33 cellular contexts compared by ENCODE assay signal in the genomic region with DNA sequence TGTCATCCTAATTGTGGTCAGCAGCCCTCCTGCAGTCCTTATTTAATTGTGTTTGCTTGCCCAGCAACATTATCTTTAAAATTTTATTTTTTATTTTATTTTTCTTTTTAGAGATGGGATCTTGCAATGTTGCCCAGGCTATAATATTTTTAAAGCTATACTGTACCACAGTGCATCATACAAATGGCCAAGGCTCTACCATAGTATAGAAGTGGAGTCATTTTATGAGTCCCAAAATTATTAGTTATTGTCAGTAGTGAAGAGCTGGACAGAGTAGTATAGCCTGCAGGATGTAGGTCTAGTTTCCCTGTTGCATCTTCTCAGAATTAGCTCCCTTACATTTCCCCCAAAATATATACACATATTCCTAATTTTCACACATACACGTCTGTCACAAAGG. TPM values are rescaled to one million over a fixed set of nuclear protein-coding genes. Genes with fewer than 3 reads are reported as not detected.
A peak's percentile ranks its signal among the peaks of the same experiment; 100 is the strongest.
DNase-seq lines count a peak whose midpoint lies in the region; ATAC-seq, FAIRE-seq and TF ChIP-seq lines count a peak whose summit lies in the region.
"Had no signal": no experiment of that assay in that cellular context is flagged by ENCODE, and none has a peak within 500 bp of the region (broad histone marks: within the 10 kb centered on the region; RNA-seq: fewer than 3 reads in every experiment).

No MANE protein-coding gene starts in this region.

- no peak for ATAC-seq in K562
- ATAC-seq: A549; CD8-positive, alpha-beta T cell had no signal

- H3K9me1 ChIP-seq in K562 (ENCODE audit: control insufficient read depth, insufficient read depth, low read length) = no peaks in the 10 kb centered on the region

- no peak overlapping the region for H3K27ac ChIP-seq in HEK293 (ENCODE audit: extremely low read depth, low read depth, low read length)
- H3K27ac ChIP-seq in K562 (ENCODE audit: extremely low read depth, low read depth, low read length) = no peak overlapping the region
- peak overlapping the region; percentile 31 for H3K27ac ChIP-seq in mesenchymal stem cell (ENCODE audit: low read length, poor library complexity, severe bottlenecking)
- no peak overlapping the region for H3K27ac ChIP-seq in WERI-Rb-1
- H3K27ac ChIP-seq: 22Rv1; A549; BLaER1; BLaER1 treated with 17β-estradiol and CSF1 and Interleukin-3, amounts not matched to agents 10 nM and 100 nM; C4-2B had no signal

- H2AK5ac ChIP-seq in mesenchymal stem cell (ENCODE audit: low read length, severe bottlenecking) = no peak overlapping the region

- H3K23ac ChIP-seq in mesenchymal stem cell (ENCODE audit: low read length in 2 of 2) = no peak overlapping the region

- no peak overlapping the region for H2BK120ac ChIP-seq in mesenchymal stem cell (ENCODE audit: low read depth, low read length)

- TF ChIP-seq RAD21 in K562 (CRISPR knock-in tag; conservative IDR thresholded peaks at IDR 0.05 in 1 of 2, IDR thresholded peaks at IDR 0.05 in 1 of 2) = no peak

- H3K79me1 ChIP-seq in mesenchymal stem cell (replicated peaks; ENCODE audit: low read length, poor library complexity, severe bottlenecking) = peaks cover 12% of the 10 kb centered on the region

- H3K18ac ChIP-seq in mesenchymal stem cell (ENCODE audit: low read depth in 1 of 2, low read length in 2 of 2) = no peak overlapping the region

- H3K9ac ChIP-seq in K562 (ENCODE audit: insufficient read depth in 1 of 2, low read depth in 2 of 2, low read length in 2 of 2) (no peak overlapping the region), mesenchymal stem cell (ENCODE audit: low read length) (no peak overlapping the region)
- H3K9ac ChIP-seq: BLaER1; BLaER1 treated with 17β-estradiol and CSF1 and Interleukin-3, amounts not matched to agents 10 nM and 100 nM had no signal

- TF ChIP-seq EP300 in K562 (IDR thresholded peaks at IDR 0.05; ENCODE audit: low read length) = no peak

- no peak overlapping the region for H4K8ac ChIP-seq in mesenchymal stem cell (ENCODE audit: low read length)

- no TSS peak for BruUV-seq in K562 (replicated peaks; lab: Mats Ljungman, UMichigan)

- DNase-seq in K562 (ENCODE audit: extremely low read depth in 1 of 4, low spot score in 3 of 4) (no peak), mesenchymal stem cell (no peak), WERI-Rb-1 (no peak), posterior cingulate gyrus (no peak), NCI-H446 treated with DMSO at 0.1 percent for 48 hours (lab: John Stamatoyannopoulos, UW) (no peak)
- DNase-seq: 8988T; ACHN; AML-193; BE2C; C1 segment of cervical spinal cord; Caco-2; Calu3; CD4-positive, alpha-beta memory T cell; CD4-positive, alpha-beta T cell; CD4-positive, CD25-positive, alpha-beta regulatory T cell; CD8-positive, alpha-beta memory T cell; CD8-positive, alpha-beta T cell; COR-L47; DMS 273 treated with DMSO at 0.1 percent for 48 hours; DMS153; DMS53; DMS79; DMS79 treated with DMSO at 0.1 percent for 48 hours; DND-41; EL had no signal

- no peak for FAIRE-seq in K562 (lab: Jason Lieb, UNC)
- FAIRE-seq: A204.1, A549, D721Med had no signal

- 42% methylated on average over 1 of the region's 1 CpG for WGBS in K562 (ENCODE audit: insufficient coverage, low coverage, missing lambda C conversion rate)
- 90% methylated on average over 1 of the region's 1 CpG for WGBS in mesenchymal stem cell

- H3K4ac ChIP-seq in mesenchymal stem cell (ENCODE audit: low read depth in 1 of 2, low read length in 2 of 2) = no peak overlapping the region

- in situ Hi-C loops in K562 (cut with MboI) = no loop called here

- no peak overlapping the region for H4K91ac ChIP-seq in mesenchymal stem cell (ENCODE audit: low read length)

- CTCF ChIA-PET in HEK293 (lab: Yijun Ruan, JAX) = interaction anchor here (0.6 to 1.0 kb wide), 3 partner anchors 9 to 432 kb away, joined by 3 to 5 read pairs (median 3); no protein-coding TSS in a partner anchor
- CTCF ChIA-PET in K562 (lab: Yijun Ruan, JAX; ENCODE audit: low intra/inter-chr PET ratio) = no interaction called here

- peaks cover 10 to 51% of the 10 kb centered on the region in 2 experiments for H3K36me3 ChIP-seq in HEK293 (ENCODE audit: control insufficient read depth in 2 of 2, insufficient read depth in 1 of 2, low read length in 2 of 2)
- peaks cover 48% of the 10 kb centered on the region for H3K36me3 ChIP-seq in K562 (ENCODE audit: control insufficient read depth, insufficient read depth, low read length)
- peaks cover 7 to 48% of the 10 kb centered on the region in 2 experiments for H3K36me3 ChIP-seq in mesenchymal stem cell (ENCODE audit: control insufficient read depth in 1 of 2, insufficient read depth in 2 of 2, low read depth in 1 of 2, low read length in 2 of 2)
- H3K36me3 ChIP-seq in WERI-Rb-1 = no peaks in the 10 kb centered on the region

- no peak for TF ChIP-seq POLR2A in K562 (conservative IDR thresholded peaks at IDR 0.05)

- no peak overlapping the region for H2BK12ac ChIP-seq in mesenchymal stem cell (ENCODE audit: low read length in 2 of 2)

- H3K4me3 ChIP-seq in HEK293 (ENCODE audit: low read depth, low read length) (no peak overlapping the region), K562 (no peak overlapping the region), mesenchymal stem cell (ENCODE audit: insufficient read depth in 1 of 2, low read depth in 1 of 2, low read length in 2 of 2) (no peak overlapping the region), WERI-Rb-1 (ENCODE audit: low read depth, low read length) (no peak overlapping the region)
- H3K4me3 ChIP-seq: A549; BLaER1; BLaER1 treated with 17β-estradiol and CSF1 and Interleukin-3, amounts not matched to agents 10 nM and 100 nM had no signal

- H3K4me1 ChIP-seq in HEK293 (ENCODE audit: control insufficient read depth, insufficient read depth, low read length) (no peaks in the 10 kb centered on the region), K562 (replicated peaks in 1 of 2; ENCODE audit: control insufficient read depth in 2 of 2, insufficient read depth in 2 of 2, low read length in 2 of 2) (no peaks in the 10 kb centered on the region), mesenchymal stem cell (ENCODE audit: control insufficient read depth, insufficient read depth, low read depth, low read length) (peaks cover 1% of the 10 kb centered on the region)
- H3K4me1 ChIP-seq: A549; BE2C; BLaER1 treated with 17β-estradiol and CSF1 and Interleukin-3, amounts not matched to agents 10 nM and 100 nM; Caco-2 had no signal

- H2AFZ ChIP-seq in K562 (ENCODE audit: low read depth, low read length) = no peak overlapping the region
- H2AFZ ChIP-seq in mesenchymal stem cell (ENCODE audit: low read depth, low read length) = no peak overlapping the region

- no peak overlapping the region for H2BK5ac ChIP-seq in mesenchymal stem cell (ENCODE audit: low read depth, low read length, poor library complexity, severe bottlenecking)

- H4K20me1 ChIP-seq in K562 (replicated peaks; ENCODE audit: control insufficient read depth, insufficient read depth, low read length) = no peaks in the 10 kb centered on the region
- H4K20me1 ChIP-seq: BLaER1 had no signal

- H3K27me3 ChIP-seq in K562 (ENCODE audit: control insufficient read depth in 2 of 2, insufficient read depth in 2 of 2, low read length in 2 of 2) (no peaks in the 10 kb centered on the region; a peak in 1 of 5 replicates), mesenchymal stem cell (ENCODE audit: control insufficient read depth in 1 of 2, insufficient read depth in 1 of 2, low read length in 2 of 2) (no peaks in the 10 kb centered on the region), WERI-Rb-1 (ENCODE audit: insufficient read depth, low read depth, severe bottlenecking) (no peaks in the 10 kb centered on the region)
- H3K27me3 ChIP-seq: BE2C; BLaER1; BLaER1 treated with 17β-estradiol and CSF1 and Interleukin-3, amounts not matched to agents 10 nM and 100 nM had no signal

- H3K9me3 ChIP-seq in HEK293 (ENCODE audit: control insufficient read depth, insufficient read depth, low read depth, low read length) = no peaks in the 10 kb centered on the region
- H3K9me3 ChIP-seq in K562 (replicated peaks; ENCODE audit: control insufficient read depth, insufficient read depth, low read depth, low read length) = no peaks in the 10 kb centered on the region
- H3K9me3 ChIP-seq in mesenchymal stem cell (ENCODE audit: control insufficient read depth, low read length) = no peaks in the 10 kb centered on the region
- H3K9me3 ChIP-seq in WERI-Rb-1 (ENCODE audit: severe bottlenecking) = no peaks in the 10 kb centered on the region
- H3K9me3 ChIP-seq: A549; BE2C; BLaER1; BLaER1 treated with 17β-estradiol and CSF1 and Interleukin-3, amounts not matched to agents 10 nM and 100 nM; Caco-2 had no signal

- no peak for TF ChIP-seq CTCF in HEK293 (tag by site-specific recombination; IDR thresholded peaks at IDR 0.05)
- no peak for TF ChIP-seq CTCF in K562 (IDR thresholded peaks at IDR 0.05 in 2 of 3, conservative IDR thresholded peaks at IDR 0.05 in 1 of 3; ENCODE audit: insufficient read depth in 2 of 3, low read depth in 1 of 3, low read length in 3 of 3)
- TF ChIP-seq CTCF in WERI-Rb-1 (IDR thresholded peaks at IDR 0.05; ENCODE audit: low read depth, low read length) = no peak

- intact Hi-C loops in K562 (cut with micrococcal nuclease) (no loop called here), posterior cingulate gyrus (cut with DNase I) (no loop called here)

- H3K14ac ChIP-seq in mesenchymal stem cell (ENCODE audit: low read length in 2 of 2) = no peak overlapping the region

- H3K4me2 ChIP-seq in K562 (ENCODE audit: insufficient read depth, low read length) = no peak overlapping the region
- no peak overlapping the region for H3K4me2 ChIP-seq in mesenchymal stem cell (ENCODE audit: low read length, poor library complexity, severe bottlenecking)
- H3K4me2 ChIP-seq: A549; BLaER1; BLaER1 treated with 17β-estradiol and CSF1 and Interleukin-3, amounts not matched to agents 10 nM and 100 nM had no signal

- no peak overlapping the region for H2BK15ac ChIP-seq in mesenchymal stem cell (ENCODE audit: low read depth, poor library complexity, severe bottlenecking)

- POLR2A ChIA-PET in HEK293 (lab: Yijun Ruan, JAX) = no interaction called here
- POLR2A ChIA-PET in K562 (lab: Yijun Ruan, JAX) = no interaction called here

- no peaks in the 10 kb centered on the region for H3K79me2 ChIP-seq in K562 (ENCODE audit: control insufficient read depth, insufficient read depth, low read length)

RNA-seq across cellular contexts. Expression of gene GAN, which starts 44.1 kb away (rescaled TPM):
- 14.1 and 27.3 TPM in 2 replicates for total RNA-seq in K562 (2011; cell fraction: chromatin; rRNA removed; ENCODE audit: low replicate concordance)
- 7.5 and 10.0 TPM in 2 replicates for total RNA-seq in K562 (2011; cell fraction: nucleolus; rRNA removed)
- 14.9 and 22.9 TPM in 2 replicates for total RNA-seq in K562 (2011; cell fraction: nucleoplasm; rRNA removed)
- total RNA-seq in K562 (2014; rRNA removed) (5.2 and 6.4 TPM in 2 replicates), K562 (2014; rRNA removed; fragmentation: Illumina TruSeq; extraction: Trizol) (10.8 and 13.0 TPM in 2 replicates), K562 (2015; rRNA removed; fragmentation: Illumina TruSeq; extraction: Trizol) (9.7 and 10.3 TPM in 2 replicates), K562 (2021) (14.2 and 15.1 TPM in 2 replicates)
- polyA plus RNA-seq in K562 (2011; rRNA removed) (6.2 and 6.8 TPM in 2 replicates), K562 (2014; fragmentation: Illumina TruSeq; extraction: Trizol) (2.3 and 2.5 TPM in 2 replicates), K562 (2014; fragmentation: Nextera tagmentation; extraction: Ambion mirVana) (1 to 10 TPM in 1 of 2 experiments, under 1 TPM in 1; 0.83 to 2.1 TPM), K562 (2014; rRNA removed) (3.3 and 3.5 TPM in 2 replicates)
- 2.5 and 4.0 TPM in 2 replicates for polyA plus RNA-seq in K562 (2011; cell fraction: cytosol; rRNA removed)
- polyA plus RNA-seq in K562 (2011; cell fraction: nucleus; rRNA removed) = 5.1 and 6.8 TPM in 2 replicates
- 1.7 and 2.0 TPM in 2 replicates for polyA plus RNA-seq in K562 (2012)
- polyA minus RNA-seq in K562 (2011; rRNA and poly(A)+ RNA removed) = 33.1 and 33.6 TPM in 2 replicates
- 12.4 and 18.1 TPM in 2 replicates for polyA minus RNA-seq in K562 (2011; cell fraction: cytosol; rRNA and poly(A)+ RNA removed)
- polyA minus RNA-seq in K562 (2011; cell fraction: nucleus; rRNA and poly(A)+ RNA removed) = 8.2 and 16.6 TPM in 2 replicates
- 2.3 TPM for polyA plus RNA-seq in mesenchymal stem cell (2013, experiment 1 of 2)
- polyA plus RNA-seq in mesenchymal stem cell (2013, experiment 2 of 2) = 2.1 TPM

Comparison
In these comparisons a context has a peak if more than half of its experiments do, and no peak if none do; other contexts are left out.
1. Of the 44 proteins assayed by ChIP-seq in both K562 and HEK293: peak only in K562: none; only in HEK293: none; in both: ZNF121; in neither: 43.